In the genomic region with DNA sequence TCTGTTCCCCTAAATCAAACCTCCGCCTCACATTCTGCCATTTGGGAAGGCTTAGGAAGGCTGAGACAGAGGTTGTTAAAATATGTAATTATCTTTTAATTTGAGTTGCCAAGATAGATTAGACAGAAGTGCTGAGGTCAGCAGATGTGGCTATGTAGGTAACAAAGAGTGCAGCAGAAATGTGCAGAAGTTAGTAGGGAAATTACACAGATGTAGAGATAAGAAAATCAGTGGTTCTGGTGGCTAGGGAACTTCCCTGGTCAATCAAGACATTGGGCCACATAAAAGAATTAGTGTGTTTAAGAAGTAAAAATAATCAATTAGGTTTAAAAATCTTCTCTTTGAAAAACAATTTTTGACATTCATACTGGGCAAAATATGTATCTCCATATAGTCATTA, we compare ENCODE assay signal across 7 cellular contexts. TPM values are rescaled to one million over a fixed set of nuclear protein-coding genes. Genes with fewer than 3 reads are reported as not detected.
DNase-seq lines count a peak whose midpoint lies in the region; ATAC-seq, FAIRE-seq and TF ChIP-seq lines count a peak whose summit lies in the region.
"Not testable (repeated sequence)": the region's sequence is repeated elsewhere in the genome, so short reads cannot be mapped to it uniquely, and the experiment has no call there.

No MANE protein-coding gene starts in this region.

- POLR2A ChIA-PET in GM12878 (lab: Charles Lee); HepG2 (lab: Yijun Ruan, JAX): not testable (repeated sequence)

- intact Hi-C loops in activated CD4-positive, alpha-beta T cell treated with anti-CD3 and anti-CD28 coated beads, Interleukin-2, amount 10 ng/mL, durations not matched to agents 24 days and 14 days (cut with micrococcal nuclease); activated T-helper 2 cell treated with anti-CD3 and anti-CD28 coated beads, Interferon-gamma antibody, Interleukin-2, Interleukin-4, amounts not matched to agents 10 μg/mL and 5 μg/mL and 100 μg/mL, durations not matched to agents 14 hours and 24 hours and 36 hours (cut with micrococcal nuclease); GM12878 (cut with micrococcal nuclease; ENCODE audit: unreplicated experiment); HepG2 (cut with micrococcal nuclease; ENCODE audit: unreplicated experiment): not testable (repeated sequence)

- not testable (repeated sequence) for H3K9ac ChIP-seq in GM12878 (ENCODE audit: control insufficient read depth, insufficient read depth, low read length); HepG2 (ENCODE audit: insufficient read depth, low read depth, low read length)

- 79% methylated on average over 1 of the region's 1 CpG for WGBS in GM12878 (ENCODE audit: insufficient coverage, insufficient replicate concordance, low lambda C conversion rate, missing lambda C conversion rate)
- 3% methylated on average over 1 of the region's 1 CpG for WGBS in HepG2 (ENCODE audit: low lambda C conversion rate)

- H3K27me3 Mint-ChIP-seq in T-helper 17 cell; activated CD4-positive, alpha-beta T cell treated with anti-CD3 and anti-CD28 coated beads, Interleukin-2, amount 10 ng/mL, durations not matched to agents 24 days and 14 days; activated T-helper 2 cell treated with anti-CD3 and anti-CD28 coated beads, Interferon-gamma antibody, Interleukin-2, Interleukin-4, amounts not matched to agents 10 μg/mL and 5 μg/mL and 100 μg/mL, durations not matched to agents 14 hours and 24 hours and 36 hours (ENCODE audit: low read depth); stimulated activated naive B cell treated with anti-CD40 and anti-IgM and Interleukin-4, amounts not matched to agents 10 μg/mL and 1 μg/mL and 100 μg/mL, for 72 hours: not testable (repeated sequence)

- TF ChIP-seq CTCF in GM12878 (IDR thresholded peaks at IDR 0.05 in 2 of 3, conservative IDR thresholded peaks at IDR 0.05 in 1 of 3; ENCODE audit: control insufficient read depth in 2 of 3, extremely low read depth in 1 of 3, insufficient read depth in 1 of 3, low read depth in 3 of 3, low read length in 3 of 3); HepG2 (CRISPR knock-in tag; IDR thresholded peaks at IDR 0.05): not testable (repeated sequence)

- TF ChIP-seq RAD21 in GM12878 (IDR thresholded peaks at IDR 0.05; ENCODE audit: insufficient read depth, low read depth, low read length); HepG2 (CRISPR knock-in tag; IDR thresholded peaks at IDR 0.05): not testable (repeated sequence)

- not testable (repeated sequence) for FAIRE-seq in GM12878 (lab: Jason Lieb, UNC); HepG2 (lab: Jason Lieb, UNC)

- DNase-seq in T-helper 17 cell; activated CD4-positive, alpha-beta T cell treated with anti-CD3 and anti-CD28 coated beads, Interleukin-2, amount 10 ng/mL, durations not matched to agents 24 days and 14 days; activated T-helper 2 cell treated with anti-CD3 and anti-CD28 coated beads, Interferon-gamma antibody, Interleukin-2, Interleukin-4, amounts not matched to agents 10 μg/mL and 5 μg/mL and 100 μg/mL, durations not matched to agents 14 hours and 24 hours and 36 hours (ENCODE audit: low spot score); GM12878 (ENCODE audit: low read depth, low spot score); HepG2 (ENCODE audit: low spot score); stimulated activated naive B cell treated with anti-CD40 and anti-IgM and Interleukin-4, amounts not matched to agents 10 μg/mL and 1 μg/mL and 100 μg/mL, for 72 hours: not testable (repeated sequence)

- SMC1A ChIA-PET in GM12878 (lab: Charles Lee; ENCODE audit: uncharacterized antibody, unreplicated experiment) = not testable (repeated sequence)

- H3K9me3 ChIP-seq in T-helper 17 cell (ENCODE audit: control insufficient read depth, low read length, poor library complexity, severe bottlenecking); GM12878 (replicated peaks; ENCODE audit: control insufficient read depth, insufficient read depth, low read length); HepG2 (ENCODE audit: low read length): not testable (repeated sequence)

- BruUV-seq in GM12878 (replicated peaks; lab: Mats Ljungman, UMichigan); HepG2 (replicated peaks; lab: Mats Ljungman, UMichigan): not testable (repeated sequence)

- peak; percentile 25 for ATAC-seq in HG02610 (IDR thresholded peaks at IDR 0.05; ENCODE audit: unreplicated experiment)
- peak; percentile 59 for ATAC-seq in T-helper 17 cell
- peak; percentile 34; the same call in 2 of the 3 replicates for ATAC-seq in GM12878
- ATAC-seq in HepG2 = not testable (repeated sequence)
- peak in 1 of 2 donors; percentile 20 for ATAC-seq in stimulated activated naive B cell treated with anti-CD40 and anti-IgM and Interleukin-4, amounts not matched to agents 10 μg/mL and 1 μg/mL and 100 μg/mL, for 72 hours (replicated peaks)

- CTCF ChIA-PET in GM12878 (lab: Yijun Ruan, JAX); HepG2 (lab: Yijun Ruan, JAX; ENCODE audit: low intra/inter-chr PET ratio, low total read pairs): not testable (repeated sequence)

- not testable (repeated sequence) for H3K27ac Mint-ChIP-seq in T-helper 17 cell
- peak overlapping the region; percentile 23 for H3K27ac Mint-ChIP-seq in activated CD4-positive, alpha-beta T cell treated with anti-CD3 and anti-CD28 coated beads, Interleukin-2, amount 10 ng/mL, durations not matched to agents 24 days and 14 days
- peak overlapping the region; percentile 70 for H3K27ac Mint-ChIP-seq in activated T-helper 2 cell treated with anti-CD3 and anti-CD28 coated beads, Interferon-gamma antibody, Interleukin-2, Interleukin-4, amounts not matched to agents 10 μg/mL and 5 μg/mL and 100 μg/mL, durations not matched to agents 14 hours and 24 hours and 36 hours
- peak overlapping the region; percentile 25 for H3K27ac Mint-ChIP-seq in stimulated activated naive B cell treated with anti-CD40 and anti-IgM and Interleukin-4, amounts not matched to agents 10 μg/mL and 1 μg/mL and 100 μg/mL, for 72 hours

- H3K4me3 ChIP-seq in GM12878; HepG2 (replicated peaks in 1 of 3; ENCODE audit: insufficient read depth in 1 of 3, low read depth in 2 of 3, low read length in 3 of 3): not testable (repeated sequence)

- not testable (repeated sequence) for H3K4me1 ChIP-seq in GM12878 (ENCODE audit: control insufficient read depth, insufficient read depth, low read length); HepG2 (ENCODE audit: insufficient read depth, low read length)

- not testable (repeated sequence) for H3K36me3 Mint-ChIP-seq in T-helper 17 cell (ENCODE audit: low read depth); activated CD4-positive, alpha-beta T cell treated with anti-CD3 and anti-CD28 coated beads, Interleukin-2, amount 10 ng/mL, durations not matched to agents 24 days and 14 days (ENCODE audit: low read depth); activated T-helper 2 cell treated with anti-CD3 and anti-CD28 coated beads, Interferon-gamma antibody, Interleukin-2, Interleukin-4, amounts not matched to agents 10 μg/mL and 5 μg/mL and 100 μg/mL, durations not matched to agents 14 hours and 24 hours and 36 hours (ENCODE audit: low read depth); stimulated activated naive B cell treated with anti-CD40 and anti-IgM and Interleukin-4, amounts not matched to agents 10 μg/mL and 1 μg/mL and 100 μg/mL, for 72 hours

- TF ChIP-seq POLR2A in GM12878 (IDR thresholded peaks at IDR 0.05; ENCODE audit: low read depth, low read length); HepG2 (IDR thresholded peaks at IDR 0.05; ENCODE audit: insufficient read depth in 1 of 2, low read depth in 2 of 2, low read length in 2 of 2): not testable (repeated sequence)

- H3K27me3 ChIP-seq in GM12878 (replicated peaks in 1 of 2; ENCODE audit: control insufficient read depth in 2 of 2, insufficient read depth in 2 of 2, low read length in 1 of 2); HepG2 (ENCODE audit: control insufficient read depth in 1 of 2, insufficient read depth in 2 of 2, low read length in 2 of 2): not testable (repeated sequence)

- H3K4me1 Mint-ChIP-seq in T-helper 17 cell = not testable (repeated sequence)
- peaks cover 11% of the 10 kb centered on the region for H3K4me1 Mint-ChIP-seq in activated CD4-positive, alpha-beta T cell treated with anti-CD3 and anti-CD28 coated beads, Interleukin-2, amount 10 ng/mL, durations not matched to agents 24 days and 14 days
- peaks cover 22% of the 10 kb centered on the region for H3K4me1 Mint-ChIP-seq in activated T-helper 2 cell treated with anti-CD3 and anti-CD28 coated beads, Interferon-gamma antibody, Interleukin-2, Interleukin-4, amounts not matched to agents 10 μg/mL and 5 μg/mL and 100 μg/mL, durations not matched to agents 14 hours and 24 hours and 36 hours (ENCODE audit: low read depth)
- peaks cover 16 to 38% of the 10 kb centered on the region in 2 donors for H3K4me1 Mint-ChIP-seq in stimulated activated naive B cell treated with anti-CD40 and anti-IgM and Interleukin-4, amounts not matched to agents 10 μg/mL and 1 μg/mL and 100 μg/mL, for 72 hours

- not testable (repeated sequence) for H3K4me3 Mint-ChIP-seq in T-helper 17 cell; activated CD4-positive, alpha-beta T cell treated with anti-CD3 and anti-CD28 coated beads, Interleukin-2, amount 10 ng/mL, durations not matched to agents 24 days and 14 days; activated T-helper 2 cell treated with anti-CD3 and anti-CD28 coated beads, Interferon-gamma antibody, Interleukin-2, Interleukin-4, amounts not matched to agents 10 μg/mL and 5 μg/mL and 100 μg/mL, durations not matched to agents 14 hours and 24 hours and 36 hours (ENCODE audit: low read depth)
- peak overlapping the region; percentile 23 to 32 for H3K4me3 Mint-ChIP-seq in stimulated activated naive B cell treated with anti-CD40 and anti-IgM and Interleukin-4, amounts not matched to agents 10 μg/mL and 1 μg/mL and 100 μg/mL, for 72 hours

- H3K4me2 ChIP-seq in GM12878 (ENCODE audit: control insufficient read depth, insufficient read depth); HepG2 (ENCODE audit: low read depth, low read length): not testable (repeated sequence)

- in situ Hi-C loops in GM12878 (cut with MboI); HepG2 (cut with HindIII; ENCODE audit: extremely low pct_ligation_motif_present, low pct_unique_long_range_greater_than_20kb): not testable (repeated sequence)

- not testable (repeated sequence) for H3K36me3 ChIP-seq in GM12878 (ENCODE audit: control insufficient read depth in 2 of 2, insufficient read depth in 2 of 2, low read length in 1 of 2); HepG2 (replicated peaks in 1 of 2; ENCODE audit: control insufficient read depth in 1 of 2, insufficient read depth in 2 of 2, low read length in 2 of 2)

- not testable (repeated sequence) for H3K27ac ChIP-seq in GM12878 (ENCODE audit: control insufficient read depth, insufficient read depth); HepG2 (ENCODE audit: extremely low read length, insufficient read depth, low read length)

- H3K9me3 Mint-ChIP-seq in activated CD4-positive, alpha-beta T cell treated with anti-CD3 and anti-CD28 coated beads, Interleukin-2, amount 10 ng/mL, durations not matched to agents 24 days and 14 days; activated T-helper 2 cell treated with anti-CD3 and anti-CD28 coated beads, Interferon-gamma antibody, Interleukin-2, Interleukin-4, amounts not matched to agents 10 μg/mL and 5 μg/mL and 100 μg/mL, durations not matched to agents 14 hours and 24 hours and 36 hours; stimulated activated naive B cell treated with anti-CD40 and anti-IgM and Interleukin-4, amounts not matched to agents 10 μg/mL and 1 μg/mL and 100 μg/mL, for 72 hours: not testable (repeated sequence)

- not testable (repeated sequence) for TF ChIP-seq EP300 in GM12878 (IDR thresholded peaks at IDR 0.05; ENCODE audit: borderline replicate concordance in 1 of 2, control insufficient read depth in 1 of 2, low read depth in 2 of 2, low read length in 2 of 2); HepG2 (IDR thresholded peaks at IDR 0.05; ENCODE audit: low read depth in 2 of 2, low read length in 2 of 2); HepG2 (CRISPR knock-in tag; IDR thresholded peaks at IDR 0.05; ENCODE audit: borderline replicate concordance)

- RAD21 ChIA-PET in GM12878 (lab: Charles Lee; ENCODE audit: unreplicated experiment) = not testable (repeated sequence)

- not testable (repeated sequence) for H2AFZ ChIP-seq in GM12878 (ENCODE audit: control insufficient read depth, low read depth, low read length); HepG2 (ENCODE audit: low read length)

- H4K20me1 ChIP-seq in GM12878 (ENCODE audit: control insufficient read depth, insufficient read depth); HepG2 (ENCODE audit: insufficient read depth, low read length): not testable (repeated sequence)

- H3K79me2 ChIP-seq in GM12878 (ENCODE audit: control insufficient read depth, insufficient read depth, low read length); HepG2 (ENCODE audit: insufficient read depth, low read length): not testable (repeated sequence)

RNA-seq across cellular contexts. Expression of gene DPY19L2, which starts 46.1 kb away (rescaled TPM):
- total RNA-seq in T-helper 17 cell = 1 to 10 TPM in 1 of 2 donors, not detected in 1; 2.0 TPM
- total RNA-seq in activated CD4-positive, alpha-beta T cell treated with anti-CD3 and anti-CD28 coated beads, Interleukin-2, amount 10 ng/mL, durations not matched to agents 24 days and 14 days = 0.61 and 0.80 TPM in 2 replicates
- 0.32 and 0.91 TPM in 2 replicates for total RNA-seq in activated T-helper 2 cell treated with anti-CD3 and anti-CD28 coated beads, Interferon-gamma antibody, Interleukin-2, Interleukin-4, amounts not matched to agents 10 μg/mL and 5 μg/mL and 100 μg/mL, durations not matched to agents 14 hours and 24 hours and 36 hours
- total RNA-seq in GM12878 (2013; cell fraction: nucleolus; rRNA removed) = 0.35 and 1.2 TPM in 2 replicates
- not detected in 2 replicates for total RNA-seq in GM12878 (2014; rRNA removed)
- not detected in 2 replicates for total RNA-seq in GM12878 (2014; rRNA removed; fragmentation: Illumina TruSeq; extraction: Trizol)
- total RNA-seq in GM12878 (2021) = 0.24 and 0.44 TPM in 2 replicates
- polyA plus RNA-seq in GM12878 (2011; ENCODE audit: low read depth) = not detected
- polyA plus RNA-seq in GM12878 (2011; rRNA removed) = 1.0 and 1.5 TPM in 2 replicates
- polyA plus RNA-seq in GM12878 (2011; cell fraction: cytosol; rRNA removed) = 0.20 and 0.39 TPM in 2 replicates
- polyA plus RNA-seq in GM12878 (2011; cell fraction: nucleus; rRNA removed) = 1.5 and 1.9 TPM in 2 replicates
- polyA plus RNA-seq in GM12878 (2012) = 0.27 and 0.35 TPM in 2 replicates
- polyA plus RNA-seq in GM12878 (2014; fragmentation: Illumina TruSeq; extraction: Trizol) = 0.10 TPM in 1 of 2 replicates, not detected in the other
- not detected for polyA plus RNA-seq in GM12878 (2014; fragmentation: Nextera tagmentation; extraction: Ambion mirVana)
- polyA plus RNA-seq in GM12878 (2014; rRNA removed) = 0.04 TPM in 1 of 2 replicates, not detected in the other
- polyA plus RNA-seq in GM12878 (2016; fragmentation: Nextera tagmentation; extraction: Ambion mirVana) = under 1 TPM; 0.15 to 0.21 TPM
- polyA minus RNA-seq in GM12878 (2011; rRNA and poly(A)+ RNA removed) = 0.26 and 0.37 TPM in 2 replicates
- polyA minus RNA-seq in GM12878 (2011; cell fraction: cytosol; rRNA and poly(A)+ RNA removed) = 0.52 TPM in 1 of 2 replicates, not detected in the other
- polyA minus RNA-seq in GM12878 (2011; cell fraction: nucleus; rRNA and poly(A)+ RNA removed) = 0.67 and 0.73 TPM in 2 replicates
- not detected in 2 replicates for total RNA-seq in HepG2 (2016; rRNA removed; fragmentation: Illumina TruSeq; extraction: Trizol)
- not detected in 2 replicates for total RNA-seq in HepG2 (2016; cell fraction: cytosol; rRNA removed; fragmentation: Illumina TruSeq; extraction: Trizol; ENCODE audit: low read depth)
- total RNA-seq in HepG2 (2016; cell fraction: insoluble cytoplasmic fraction; rRNA removed; fragmentation: Illumina TruSeq; extraction: Trizol) = not detected in 2 replicates
- not detected in 2 replicates for total RNA-seq in HepG2 (2016; cell fraction: membrane; rRNA removed; fragmentation: Illumina TruSeq; extraction: Trizol)
- total RNA-seq in HepG2 (2016; cell fraction: nucleus; rRNA removed; fragmentation: Illumina TruSeq; extraction: Trizol) = not detected in 2 replicates
- not detected in 2 replicates for polyA plus RNA-seq in HepG2 (2011; rRNA removed)
- polyA plus RNA-seq in HepG2 (2011; cell fraction: cytosol; rRNA removed) = not detected in 2 replicates
- not detected in 2 replicates for polyA plus RNA-seq in HepG2 (2011; cell fraction: nucleus; rRNA removed)
- not detected in 2 replicates for polyA plus RNA-seq in HepG2 (2012)
- polyA plus RNA-seq in HepG2 (2016; cell fraction: cytosol; fragmentation: Illumina TruSeq; extraction: Trizol; ENCODE audit: low read depth) = not detected in 2 replicates
- not detected in 2 replicates for polyA plus RNA-seq in HepG2 (2016; cell fraction: insoluble cytoplasmic fraction; fragmentation: Illumina TruSeq; extraction: Trizol; ENCODE audit: low read depth)
- not detected in 2 replicates for polyA plus RNA-seq in HepG2 (2016; cell fraction: membrane; fragmentation: Illumina TruSeq; extraction: Trizol; ENCODE audit: low read depth)
- not detected in 2 replicates for polyA plus RNA-seq in HepG2 (2016; cell fraction: nucleus; fragmentation: Illumina TruSeq; extraction: Trizol; ENCODE audit: insufficient read depth, low read depth)
- not detected in 2 replicates for polyA minus RNA-seq in HepG2 (2011; rRNA and poly(A)+ RNA removed; ENCODE audit: low replicate concordance)
- polyA minus RNA-seq in HepG2 (2011; cell fraction: cytosol; rRNA and poly(A)+ RNA removed) = not detected in 2 replicates
- not detected in 2 replicates for polyA minus RNA-seq in HepG2 (2011; cell fraction: nucleus; rRNA and poly(A)+ RNA removed)
